ENCODE assay signal across 8 cellular contexts in genomic region chrX:48737213-48737938, GRCh38. TPM values are rescaled to one million over a fixed set of nuclear protein-coding genes. Genes with fewer than 3 reads are reported as not detected.
DNase-seq lines count a peak whose midpoint lies in the region; ATAC-seq, FAIRE-seq and TF ChIP-seq lines count a peak whose summit lies in the region.

No MANE protein-coding gene starts in this region.

- peak; percentile 99 for DNase-seq in ELF-1 (ENCODE audit: low read depth, low spot score)
- peak; percentile 45 for DNase-seq in H54 (ENCODE audit: insufficient read length, low spot score)
- DNase-seq in M059J (ENCODE audit: low read depth): peak; percentile 98
- DNase-seq in SHP77 (lab: John Stamatoyannopoulos, UW): peak; percentile 88 to 94
- peak; percentile 58 for DNase-seq in activated gamma-delta T cell (lab: John Stamatoyannopoulos, UW)
- peak; percentile 97 for DNase-seq in fibroblast of the conjunctiva (ENCODE audit: low read depth)
- peak; percentile 81 for DNase-seq in stimulated activated naive CD8-positive, alpha-beta T cell treated with anti-CD3 and anti-CD28 coated beads, Interleukin-15, Interleukin-2, amounts not matched to agents 100 U/mL and 50 U/mL, for 24 hours

- peak overlapping the region; percentile 99 to 100 (median 100) for H3K27ac Mint-ChIP-seq in nephron

- TF ChIP-seq POLR2A in H54 (IDR thresholded peaks at IDR 0.05; ENCODE audit: low read depth, low read length): no peak

- FAIRE-seq in H54 (lab: Jason Lieb, UNC): no peak

- peaks cover 4% of the 10 kb centered on the region for H3K36me3 Mint-ChIP-seq in nephron (ENCODE audit: low read depth)

- ATAC-seq in stimulated activated naive CD8-positive, alpha-beta T cell treated with anti-CD3 and anti-CD28 coated beads, Interleukin-15, Interleukin-2, amounts not matched to agents 100 U/mL and 50 U/mL, for 24 hours: peak; percentile 99

- H3K4me1 Mint-ChIP-seq in nephron: peaks cover 11% of the 10 kb centered on the region

- H3K9me3 Mint-ChIP-seq in nephron: peaks cover 8% of the 10 kb centered on the region

- peak overlapping the region; percentile 87 to 95 (median 92) for H3K4me3 Mint-ChIP-seq in nephron

- H3K27me3 Mint-ChIP-seq in nephron (ENCODE audit: low read depth): no peaks in the 10 kb centered on the region

- no peak for TF ChIP-seq CTCF in nephron (IDR thresholded peaks at IDR 0.05; ENCODE audit: unreplicated experiment in 3 of 3)

RNA-seq across cellular contexts. Expression of gene GLOD5, which starts 24.2 kb away (rescaled TPM):
- total RNA-seq in M059J (2014; rRNA removed; shearing (Covaris generic)): not detected in 2 replicates

RNA-seq across cellular contexts. Expression of gene SUV39H1, which starts 40.8 kb away (rescaled TPM):
- total RNA-seq in M059J (2014; rRNA removed; shearing (Covaris generic)): 15.1 and 22.8 TPM in 2 replicates

RNA-seq across cellular contexts. Expression of gene GATA1, which starts 49.0 kb away (rescaled TPM):
- not detected in 2 replicates for total RNA-seq in M059J (2014; rRNA removed; shearing (Covaris generic))

RNA-seq across cellular contexts. Expression of gene WAS, which starts 53.8 kb away (rescaled TPM):
- total RNA-seq in M059J (2014; rRNA removed; shearing (Covaris generic)): not detected in 2 replicates

Comparison
In these comparisons a context has a peak if more than half of its experiments do, and no peak if none do; other contexts are left out.
1. Peak in every context shown above with its lines: DNase-seq and ATAC-seq.
2. DNase-seq: peak in every context shown above with its lines; median percentile 99 in ELF-1; 98 in M059J; 97 in fibroblast of the conjunctiva; 91 in SHP77; 81 in stimulated activated naive CD8-positive, alpha-beta T cell treated with anti-CD3 and anti-CD28 coated beads, Interleukin-15, Interleukin-2, amounts not matched to agents 100 U/mL and 50 U/mL, for 24 hours; 58 in activated gamma-delta T cell; 45 in H54.